7 cellular contexts compared by ENCODE assay signal in genomic region chr6:3325210-3325609, GRCh38.
A peak's percentile ranks its signal among the peaks of the same experiment; 100 is the strongest.
DNase-seq lines count a peak whose midpoint lies in the region; TF ChIP-seq lines count a peak whose summit lies in the region.

No MANE protein-coding gene starts in this region.

- no peak for TF ChIP-seq POLR2A in erythroblast (IDR thresholded peaks at IDR 0.05; ENCODE audit: low read length)

- DNase-seq in NCI-H2029 treated with DMSO at 0.1 percent for 48 hours (lab: John Stamatoyannopoulos, UW), result peak; percentile 74
- peak; percentile 28 for DNase-seq in amniotic epithelial cell (ENCODE audit: low read depth)
- no peak for DNase-seq in glutamatergic neuron
- DNase-seq in substantia nigra (lab: John Stamatoyannopoulos, UW), result peak in 3 of 49 donors; percentile 22 to 43 (median 24)
- no peak for DNase-seq in erythroblast (lab: John Stamatoyannopoulos, UW)
- no peak for DNase-seq in T-helper 1 cell
- no peak for DNase-seq in progenitor cell of endocrine pancreas (ENCODE audit: low spot score, unreplicated experiment)

- H3K9me3 Mint-ChIP-seq in glutamatergic neuron (ENCODE audit: unreplicated experiment) (peaks cover 16% of the 10 kb centered on the region), progenitor cell of endocrine pancreas (ENCODE audit: low read depth) (no peaks in the 10 kb centered on the region)

- H3K36me3 Mint-ChIP-seq in glutamatergic neuron (ENCODE audit: unreplicated experiment), result no peaks in the 10 kb centered on the region
- peaks cover 7% of the 10 kb centered on the region for H3K36me3 Mint-ChIP-seq in progenitor cell of endocrine pancreas (ENCODE audit: insufficient read depth)

- H3K4me3 Mint-ChIP-seq in glutamatergic neuron (ENCODE audit: unreplicated experiment) (no peak overlapping the region), progenitor cell of endocrine pancreas (ENCODE audit: low read depth) (no peak overlapping the region)

- peak overlapping the region; percentile 90 for H3K27ac ChIP-seq in substantia nigra (ENCODE audit: low read depth, low read length, poor library complexity, severe bottlenecking)

- H3K4me1 Mint-ChIP-seq in glutamatergic neuron (ENCODE audit: low read depth, unreplicated experiment), result peaks cover 65% of the 10 kb centered on the region
- H3K4me1 Mint-ChIP-seq in progenitor cell of endocrine pancreas (ENCODE audit: low read depth), result no peaks in the 10 kb centered on the region

- TF ChIP-seq CTCF in glutamatergic neuron (IDR thresholded peaks at IDR 0.05; ENCODE audit: partially characterized antibody, unreplicated experiment) (no peak), progenitor cell of endocrine pancreas (IDR thresholded peaks at IDR 0.05; ENCODE audit: unreplicated experiment) (no peak)

- H3K27me3 Mint-ChIP-seq in glutamatergic neuron (ENCODE audit: unreplicated experiment), result peaks cover 11% of the 10 kb centered on the region
- H3K27me3 Mint-ChIP-seq in progenitor cell of endocrine pancreas, result peaks cover 21% of the 10 kb centered on the region

- H3K27ac Mint-ChIP-seq in glutamatergic neuron (ENCODE audit: unreplicated experiment) (peak overlapping the region; percentile 30), progenitor cell of endocrine pancreas (no peak overlapping the region)

Comparison
In these comparisons a context has a peak if more than half of its experiments do, and no peak if none do; other contexts are left out.
1. DNase-seq: peak in NCI-H2029 treated with DMSO at 0.1 percent for 48 hours (single experiment) and amniotic epithelial cell (single experiment); none in glutamatergic neuron (single experiment), erythroblast (0 of 2), T-helper 1 cell (0 of 5) and progenitor cell of endocrine pancreas (single experiment).